In the genomic region with DNA sequence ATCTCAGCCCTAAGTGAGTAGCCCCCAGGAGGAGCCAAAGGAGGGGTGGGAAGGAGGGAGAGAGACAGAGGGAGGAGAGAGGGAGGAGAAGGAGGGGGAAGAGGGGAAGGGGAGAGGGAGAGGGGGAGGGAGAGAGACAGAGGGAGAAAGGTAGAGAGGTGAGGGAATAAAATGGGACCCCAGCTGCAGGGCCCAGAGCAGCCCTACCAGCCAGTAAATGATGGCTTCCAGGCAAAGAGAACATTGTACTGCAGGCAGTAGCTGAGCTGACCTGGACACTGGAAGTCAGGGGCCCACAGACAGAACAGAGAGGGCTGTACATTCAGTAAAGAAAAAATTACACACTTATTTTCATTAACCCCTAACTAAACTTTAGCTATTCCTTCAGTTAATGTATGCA, we compare ENCODE assay signal across 27 cellular contexts. TPM values are rescaled to one million over a fixed set of nuclear protein-coding genes. Genes with fewer than 3 reads are reported as not detected.
DNase-seq lines count a peak whose midpoint lies in the region; FAIRE-seq and TF ChIP-seq lines count a peak whose summit lies in the region.
"Had no signal": no experiment of that assay in that cellular context is flagged by ENCODE, and none has a peak within 500 bp of the region (broad histone marks: within the 10 kb centered on the region; RNA-seq: fewer than 3 reads in every experiment).

No MANE protein-coding gene starts in this region.

- H2AFZ ChIP-seq in mammary epithelial cell (ENCODE audit: low read depth, low read length) = peak overlapping the region; percentile 67
- H2AFZ ChIP-seq: PC-9 had no signal

- H3K4me3 ChIP-seq in breast epithelium (no peak overlapping the region), mammary epithelial cell (replicated peaks in 1 of 3; ENCODE audit: insufficient read depth in 1 of 3, low read depth in 2 of 3, low read length in 3 of 3) (no peak overlapping the region), mesodermal cell (ENCODE audit: extremely low read depth, insufficient read depth, low read length, poor library complexity, severe bottlenecking) (no peak overlapping the region), transverse colon (no peak overlapping the region)
- H3K4me3 ChIP-seq: K562, left lung, PC-9 had no signal

- H3K27me3 ChIP-seq in breast epithelium (no peaks in the 10 kb centered on the region), mammary epithelial cell (ENCODE audit: insufficient read depth, low read length) (no peaks in the 10 kb centered on the region), transverse colon (no peaks in the 10 kb centered on the region)
- H3K27me3 ChIP-seq: left lung had no signal

- H3K4me1 ChIP-seq in breast epithelium (peaks cover 0 to 5% of the 10 kb centered on the region in 2 donors), mammary epithelial cell (ENCODE audit: insufficient read depth, low read length) (peaks cover 55% of the 10 kb centered on the region), mesodermal cell (ENCODE audit: control insufficient read depth, insufficient read depth, low read length, poor library complexity, severe bottlenecking) (peaks cover 12% of the 10 kb centered on the region), transverse colon (peaks cover 4 to 43% (median 35%) of the 10 kb centered on the region in 4 donors)

- H3K79me2 ChIP-seq in mammary epithelial cell (ENCODE audit: insufficient read depth, low read length) = no peaks in the 10 kb centered on the region

- DNase-seq in breast epithelium (ENCODE audit: low spot score in 2 of 2) (no peak), MCF 10A (ENCODE audit: unreplicated experiment) (no peak), mammary epithelial cell (no peak), transverse colon (no peak), RCC 7860 (ENCODE audit: low spot score) (no peak), NCI-H187 (lab: John Stamatoyannopoulos, UW) (no peak), AG08395 (ENCODE audit: low spot score) (no peak)
- DNase-seq: 8988T; activated CD4-positive, alpha-beta T cell treated with anti-CD3 and anti-CD28 coated beads, Interleukin-2, amount 50 U/mL, for 48 hours; activated CD4-positive, CD25-positive, alpha-beta regulatory T cell treated with anti-CD3 and anti-CD28 coated beads, Interleukin-2, amount 50 U/mL, for 72 hours; activated naive CD4-positive, alpha-beta T cell; CD4-positive, alpha-beta memory T cell; cerebellar nuclear complex; effector CD8-positive, alpha-beta T cell; GOT3; left lung; mesendoderm; naive B cell; NCI-H1105 treated with DMSO at 0.1 percent for 48 hours; NCI-H2029 treated with DMSO at 0.1 percent for 48 hours; NCI-H524 treated with DMSO at 0.1 percent for 48 hours; PC-9; Right ventricle myocardium superior; T-helper 2 cell had no signal

- H3K9me3 ChIP-seq in breast epithelium (no peaks in the 10 kb centered on the region), mammary epithelial cell (replicated peaks; ENCODE audit: insufficient read depth, low read length) (no peaks in the 10 kb centered on the region), mesodermal cell (ENCODE audit: control insufficient read depth, low read length) (no peaks in the 10 kb centered on the region), transverse colon (no peaks in the 10 kb centered on the region)
- H3K9me3 ChIP-seq: left lung had no signal

- CTCF ChIA-PET in MCF 10A (lab: Yijun Ruan, JAX) = no interaction called here
- CTCF ChIA-PET in mammary epithelial cell (lab: Charles Lee; ENCODE audit: low non-redundant PET) = no interaction called here

- dilution Hi-C loops in mammary epithelial cell (cut with HindIII; ENCODE audit: low sequenced_read_pairs) = no loop called here

- POLR2A ChIA-PET in MCF 10A (lab: Yijun Ruan, JAX) = no interaction called here

- H3K36me3 ChIP-seq in breast epithelium (no peaks in the 10 kb centered on the region), mammary epithelial cell (ENCODE audit: insufficient read depth, low read length) (no peaks in the 10 kb centered on the region), mesodermal cell (ENCODE audit: control insufficient read depth, insufficient read depth, low read length) (no peaks in the 10 kb centered on the region), transverse colon (no peaks in the 10 kb centered on the region)
- H3K36me3 ChIP-seq: left lung had no signal

- no peak overlapping the region for H3K4me3 Mint-ChIP-seq in MCF 10A (ENCODE audit: unreplicated experiment)
- H3K4me3 Mint-ChIP-seq: CD4-positive, alpha-beta memory T cell; naive B cell; stimulated activated memory B cell treated with anti-CD40 and anti-IgM and Interleukin-4, amounts not matched to agents 10 μg/mL and 1 μg/mL and 100 μg/mL, for 72 hours had no signal

- H3K4me1 Mint-ChIP-seq in MCF 10A (ENCODE audit: insufficient read depth, unreplicated experiment) = no peaks in the 10 kb centered on the region
- H3K4me1 Mint-ChIP-seq: naive B cell; stimulated activated memory B cell treated with anti-CD40 and anti-IgM and Interleukin-4, amounts not matched to agents 10 μg/mL and 1 μg/mL and 100 μg/mL, for 72 hours had no signal

- H3K36me3 Mint-ChIP-seq in MCF 10A (ENCODE audit: insufficient read depth, unreplicated experiment) = peaks cover under 1% of the 10 kb centered on the region
- H3K36me3 Mint-ChIP-seq: CD4-positive, alpha-beta memory T cell; naive B cell; stimulated activated memory B cell treated with anti-CD40 and anti-IgM and Interleukin-4, amounts not matched to agents 10 μg/mL and 1 μg/mL and 100 μg/mL, for 72 hours had no signal

- TF ChIP-seq POLR2A in breast epithelium (IDR thresholded peaks at IDR 0.05) (no peak), transverse colon (IDR thresholded peaks at IDR 0.05) (no peak)

- no peak for TF ChIP-seq EP300 in transverse colon (IDR thresholded peaks at IDR 0.05; ENCODE audit: low read depth)

- TF ChIP-seq CTCF in breast epithelium (IDR thresholded peaks at IDR 0.05) (no peak), MCF 10A (IDR thresholded peaks at IDR 0.05; ENCODE audit: unreplicated experiment) (no peak), mammary epithelial cell (conservative IDR thresholded peaks at IDR 0.05 in 1 of 2, IDR thresholded peaks at IDR 0.05 in 1 of 2; ENCODE audit: extremely low read depth in 1 of 2, insufficient read depth in 1 of 2, low read depth in 1 of 2, low read length in 2 of 2) (no peak), transverse colon (IDR thresholded peaks at IDR 0.05) (no peak)

- no peaks in the 10 kb centered on the region for H3K27me3 Mint-ChIP-seq in MCF 10A (ENCODE audit: insufficient read depth, unreplicated experiment)

- no TSS peak for BruUV-seq in MCF 10A (replicated peaks; lab: Mats Ljungman, UMichigan)
- no TSS peak for BruUV-seq in mammary epithelial cell (replicated peaks; lab: Mats Ljungman, UMichigan)

- H3K27ac ChIP-seq in breast epithelium (peak overlapping the region; percentile 74 to 76), mammary epithelial cell (ENCODE audit: insufficient read depth, low read depth, low read length) (no peak overlapping the region), mesodermal cell (ENCODE audit: low read depth, low read length, severe bottlenecking) (peak overlapping the region; percentile 60), transverse colon (peak overlapping the region; percentile 73 to 90 (median 82))
- H3K27ac ChIP-seq: left lung had no signal

- intact Hi-C loops in breast epithelium (cut with DNase I; ENCODE audit: low total_unique reads) (loop anchor here (10.0 kb wide), 1 partner anchor 1039 kb away; no protein-coding TSS in a partner anchor), MCF 10A (cut with micrococcal nuclease) (no loop called here), mammary epithelial cell (cut with micrococcal nuclease) (no loop called here), transverse colon (cut with DNase I; ENCODE audit: low total_unique reads) (no loop called here)

- H3K27ac Mint-ChIP-seq in MCF 10A (ENCODE audit: low read depth, unreplicated experiment) = no peak overlapping the region
- H3K27ac Mint-ChIP-seq: stimulated activated memory B cell treated with anti-CD40 and anti-IgM and Interleukin-4, amounts not matched to agents 10 μg/mL and 1 μg/mL and 100 μg/mL, for 72 hours had no signal

- in situ Hi-C loops in mammary epithelial cell (cut with MboI; ENCODE audit: low sequenced_read_pairs in 2 of 2) = no loop called here
- in situ Hi-C loops in transverse colon (cut with MboI; ENCODE audit: low pct_ligation_motif_present in 1 of 4, low pct_unique_long_range_greater_than_20kb in 1 of 4, low sequenced_read_pairs in 3 of 4) = no loop called here

- H3K9ac ChIP-seq in mammary epithelial cell (ENCODE audit: insufficient read depth, low read length) = no peak overlapping the region

- H3K4me2 ChIP-seq in mammary epithelial cell (ENCODE audit: insufficient read depth, low read depth, low read length) = no peak overlapping the region
- H3K4me2 ChIP-seq: PC-9 had no signal

- no peaks in the 10 kb centered on the region for H4K20me1 ChIP-seq in mammary epithelial cell (ENCODE audit: insufficient read depth, low read length)

- no peak for FAIRE-seq in RCC 7860 (lab: Jason Lieb, UNC)
- FAIRE-seq: K562 had no signal

- H3K9me3 Mint-ChIP-seq in MCF 10A (ENCODE audit: unreplicated experiment) = no peaks in the 10 kb centered on the region
- H3K9me3 Mint-ChIP-seq: CD4-positive, alpha-beta memory T cell; naive B cell; stimulated activated memory B cell treated with anti-CD40 and anti-IgM and Interleukin-4, amounts not matched to agents 10 μg/mL and 1 μg/mL and 100 μg/mL, for 72 hours had no signal

RNA-seq across cellular contexts. Expression of a gene that starts 57.8 kb away (rescaled TPM):
- total RNA-seq in breast epithelium (10 to 100 TPM; 24.9 to 38.2 (median 35.1) TPM), MCF 10A (2022) (14.9 and 17.4 TPM in 2 replicates), mammary epithelial cell (10 to 100 TPM in 1 of 2 donors, 1 to 10 TPM in 1; 8.7 to 16.5 TPM), transverse colon (100 to 1,000 TPM in 1 of 4 donors, 10 to 100 TPM in 3; 32.2 to 122 (median 82.1) TPM)
- 10.1 TPM for polyA plus RNA-seq in mammary epithelial cell
- 15.0 TPM for polyA minus RNA-seq in mammary epithelial cell
- polyA plus RNA-seq in mesodermal cell (2013, experiment 1 of 2) = 17.7 TPM
- polyA plus RNA-seq in mesodermal cell (2013, experiment 2 of 2) = 16.6 TPM
